8 cellular contexts compared by ENCODE assay signal in the genomic region with DNA sequence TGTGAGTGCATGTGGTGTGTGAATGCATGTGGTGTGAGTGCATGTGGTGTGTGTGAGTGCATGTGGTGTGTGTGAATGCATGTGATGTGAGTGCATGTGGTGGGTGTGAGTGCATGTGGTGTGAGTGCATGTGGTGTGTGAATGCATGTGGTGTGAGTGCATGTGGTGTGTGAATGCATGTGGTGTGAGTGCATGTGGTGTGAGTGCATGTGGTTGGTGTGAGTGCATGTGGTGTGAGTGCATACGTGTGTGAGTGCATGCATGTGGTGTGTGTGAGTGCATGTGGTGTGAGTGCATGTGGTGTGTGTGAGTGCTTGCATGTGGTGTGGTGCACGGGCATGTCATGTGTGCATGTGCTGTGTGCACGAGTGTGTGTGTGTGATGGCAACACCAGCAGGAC. TPM values are rescaled to one million over a fixed set of nuclear protein-coding genes. Genes with fewer than 3 reads are reported as not detected.
"Had no signal": no experiment of that assay in that cellular context is flagged by ENCODE, and none has a peak within 500 bp of the region (broad histone marks: within the 10 kb centered on the region; RNA-seq: fewer than 3 reads in every experiment).

No MANE protein-coding gene starts in this region.

RNA-seq across cellular contexts. Expression of gene CFAP77, which starts 31.6 kb away (rescaled TPM):
- total RNA-seq: LHCN-M2, MCF 10A, NCI-H460, OCI-LY7, PC-9, RPMI7951, SJCRH30, SK-MEL-5 had no signal
